14 cellular contexts compared by ENCODE assay signal in genomic region chr4:170721812-170722373, GRCh38.
"Had no signal": no experiment of that assay in that cellular context is flagged by ENCODE, and none has a peak within 500 bp of the region (broad histone marks: within the 10 kb centered on the region; RNA-seq: fewer than 3 reads in every experiment).

No MANE protein-coding gene starts in this region.

- DNase-seq: activated CD4-positive, alpha-beta T cell treated with anti-CD3 and anti-CD28 coated beads for 4 hours; activated CD8-positive, alpha-beta memory T cell treated with anti-CD3 and anti-CD28 coated beads, Interleukin-2, amount 50 U/mL, for 48 hours; activated CD8-positive, alpha-beta T cell treated with anti-CD3 and anti-CD28 coated beads for 36 hours; activated naive CD4-positive, alpha-beta T cell treated with anti-CD3 and anti-CD28 coated beads, Interleukin-2, amount 50 U/mL, for 16 hours; activated naive CD8-positive, alpha-beta T cell treated with anti-CD3 and anti-CD28 coated beads, Interleukin-2, amount 10 ng/mL, durations not matched to agents 7 days and 5 days; activated T-cell treated with anti-CD3 and anti-CD28 coated beads, Interleukin-2, amount 50 U/mL, for 1 hour; KG1; NCI-H1048; NCI-H146; NCI-H187 treated with DMSO at 0.1 percent for 48 hours; NCI-H345; NCI-H510A; NCI-H526 treated with DMSO at 0.1 percent for 48 hours; SIG-M5 had no signal
